ENCODE assay signal across 24 cellular contexts in the genomic region with DNA sequence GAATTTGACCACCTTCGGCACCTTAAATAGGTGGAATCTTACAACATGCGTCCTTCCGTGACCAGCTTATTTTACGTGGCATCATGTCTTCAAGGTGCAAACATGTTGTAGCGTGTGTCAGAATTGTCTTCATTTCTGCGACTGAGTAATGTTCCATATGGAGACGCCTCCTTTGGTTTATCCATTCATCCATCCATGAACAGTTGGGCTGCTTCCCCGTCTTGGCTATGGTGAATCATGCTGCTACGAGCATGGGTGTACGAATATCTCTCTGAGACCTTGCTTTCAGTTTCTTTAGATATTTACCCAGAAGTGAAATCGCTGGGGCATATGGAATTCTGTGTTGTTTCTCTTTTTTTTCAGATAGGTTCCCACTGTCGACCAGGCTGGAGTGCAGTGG.
"Had no signal": no experiment of that assay in that cellular context is flagged by ENCODE, and none has a peak within 500 bp of the region (broad histone marks: within the 10 kb centered on the region; RNA-seq: fewer than 3 reads in every experiment).

No MANE protein-coding gene starts in this region.

- H3K9me3 ChIP-seq: ovary, psoas muscle, right lobe of liver, stomach, thoracic aorta, thyroid gland, tibial nerve, upper lobe of left lung, vagina had no signal

- H3K27me3 ChIP-seq: neural progenitor cell, ovary, right lobe of liver, sigmoid colon, stomach, thyroid gland, tibial nerve, upper lobe of left lung, vagina had no signal

- H3K4me3 ChIP-seq: neural progenitor cell, ovary, psoas muscle, right lobe of liver, sigmoid colon, stomach, thoracic aorta, thyroid gland, tibial nerve, upper lobe of left lung, vagina had no signal

- ATAC-seq: psoas muscle; right cardiac atrium; right lobe of liver; stimulated activated effector memory CD8-positive, alpha-beta T cell treated with anti-CD3 and anti-CD28 coated beads, Interleukin-12 subunit alpha, Interleukin-12 subunit beta, amount 100 ng/mL, for 72 hours; stimulated activated naive B cell treated with anti-CD40 and anti-IgM and Interleukin-4, amounts not matched to agents 10 μg/mL and 1 μg/mL and 100 μg/mL, for 72 hours had no signal

- H3K36me3 ChIP-seq: neural progenitor cell, ovary, right lobe of liver, sigmoid colon, stomach, thoracic aorta, thyroid gland, tibial nerve, upper lobe of left lung, vagina had no signal

- DNase-seq: occipital lobe; ovary; posterior cingulate gyrus; psoas muscle; right cardiac atrium; right lobe of liver; sigmoid colon; small intestine; stimulated activated CD4-positive, alpha-beta T cell treated with anti-CD3 and anti-CD28 coated beads, Interleukin-15, amount 100 ng/mL, for 24 hours; stimulated activated CD4-positive, alpha-beta T cell treated with anti-CD3 and anti-CD28 coated beads, Interleukin-2, amount 100 ng/mL, for 24 hours; stimulated activated CD4-positive, alpha-beta T cell treated with anti-CD3 and anti-CD28 coated beads, Interleukin-2, amount 100 ng/mL, for 48 hours; stimulated activated CD4-positive, alpha-beta T cell treated with anti-CD3 and anti-CD28 coated beads, Interleukin-4, amount 100 ng/mL, for 24 hours; stimulated activated naive B cell treated with anti-CD40 and anti-IgM and Interleukin-4, amounts not matched to agents 10 μg/mL and 1 μg/mL and 100 μg/mL, for 72 hours; stimulated activated naive CD4-positive, alpha-beta T cell treated with Interleukin-2 at 50 U/mL for 16 hours; stomach; thyroid gland; trophoblast cell; upper lobe of left lung had no signal

- H3K27ac ChIP-seq: neural progenitor cell, ovary, parathyroid adenoma, psoas muscle, right lobe of liver, sigmoid colon, stomach, thoracic aorta, thyroid gland, tibial nerve, upper lobe of left lung, vagina had no signal

- H3K4me1 ChIP-seq: neural progenitor cell, parathyroid adenoma, psoas muscle, right lobe of liver, sigmoid colon, stomach, thyroid gland, tibial nerve, upper lobe of left lung, vagina had no signal
